Comparison of ENCODE assay signal across 25 cellular contexts in the genomic region with DNA sequence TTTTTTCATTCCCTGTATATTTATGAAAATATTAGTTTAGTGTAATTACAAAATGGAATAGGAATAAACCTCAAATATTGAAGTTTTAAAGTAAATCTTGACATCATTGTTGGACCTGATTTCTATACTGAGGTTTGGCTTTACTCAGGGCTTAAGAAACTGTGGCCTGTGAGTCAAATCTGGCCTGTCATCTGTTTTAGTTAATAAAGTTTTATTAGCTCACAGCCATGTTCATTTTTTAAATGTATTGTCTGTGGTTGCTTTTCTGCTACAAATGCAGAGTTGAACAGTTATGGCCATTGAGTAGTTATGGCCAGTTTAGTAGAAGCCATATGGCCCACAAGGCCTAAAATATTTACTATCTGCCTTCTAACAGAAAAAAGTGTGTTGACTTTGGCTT.
"Had no signal": no experiment of that assay in that cellular context is flagged by ENCODE, and none has a peak within 500 bp of the region (broad histone marks: within the 10 kb centered on the region; RNA-seq: fewer than 3 reads in every experiment).

No MANE protein-coding gene starts in this region.

- H3K4me1 ChIP-seq: adrenal gland, body of pancreas, Peyer's patch, SJSA1 had no signal

- H3K36me3 ChIP-seq: adrenal gland, Peyer's patch, SJSA1 had no signal

- H3K9me3 ChIP-seq: adrenal gland, body of pancreas, Peyer's patch, SJSA1 had no signal

- H3K27ac ChIP-seq: adrenal gland, body of pancreas, Peyer's patch, RWPE1, SJSA1 had no signal

- H3K4me3 ChIP-seq: adrenal gland, body of pancreas, Peyer's patch, SJSA1 had no signal

- H3K27me3 ChIP-seq: adrenal gland, body of pancreas, Peyer's patch, SJSA1 had no signal

- ATAC-seq: activated CD8-positive, alpha-beta T cell treated with anti-CD3 and anti-CD28 coated beads, Interleukin-2, amount 10 ng/mL, durations not matched to agents 7 days and 5 days; body of pancreas; SK-N-SH treated with all-trans-retinoic acid at 6 μM for 48 hours; WTC11 had no signal

- DNase-seq: activated CD4-positive, alpha-beta T cell treated with anti-CD3 and anti-CD28 coated beads for 48 hours; activated CD4-positive, alpha-beta T cell treated with anti-CD3 and anti-CD28 coated beads, Interleukin-2, amount 50 U/mL, for 4 hours; activated CD4-positive, CD25-positive, alpha-beta regulatory T cell treated with anti-CD3 and anti-CD28 coated beads, Interleukin-2, amount 50 U/mL, for 72 hours; activated CD8-positive, alpha-beta memory T cell treated with anti-CD3 and anti-CD28 coated beads, Interleukin-2, amount 50 U/mL, for 48 hours; activated CD8-positive, alpha-beta T cell treated with anti-CD3 and anti-CD28 coated beads, Interleukin-2, amount 10 ng/mL, durations not matched to agents 7 days and 5 days; activated naive CD4-positive, alpha-beta T cell treated with anti-CD3 and anti-CD28 coated beads, Interleukin-2, amount 50 U/mL, for 16 hours; activated naive CD8-positive, alpha-beta T cell treated with anti-CD3 and anti-CD28 coated beads, Interleukin-2, amount 10 ng/mL, durations not matched to agents 7 days and 5 days; activated T-cell treated with anti-CD3 and anti-CD28 coated beads, Interleukin-2, amount 50 U/mL, for 1 hour; adrenal gland; aorta; body of pancreas; MM.1S; NCI-H1105; NCI-H1436; NCI-H187; NCI-H2081; NCI-H510A treated with DMSO at 0.1 percent for 48 hours; NCI-H69; Peyer's patch; Right ventricle myocardium superior; SW 1271 had no signal
